Comparison of ENCODE assay signal across 9 cellular contexts in the genomic region with DNA sequence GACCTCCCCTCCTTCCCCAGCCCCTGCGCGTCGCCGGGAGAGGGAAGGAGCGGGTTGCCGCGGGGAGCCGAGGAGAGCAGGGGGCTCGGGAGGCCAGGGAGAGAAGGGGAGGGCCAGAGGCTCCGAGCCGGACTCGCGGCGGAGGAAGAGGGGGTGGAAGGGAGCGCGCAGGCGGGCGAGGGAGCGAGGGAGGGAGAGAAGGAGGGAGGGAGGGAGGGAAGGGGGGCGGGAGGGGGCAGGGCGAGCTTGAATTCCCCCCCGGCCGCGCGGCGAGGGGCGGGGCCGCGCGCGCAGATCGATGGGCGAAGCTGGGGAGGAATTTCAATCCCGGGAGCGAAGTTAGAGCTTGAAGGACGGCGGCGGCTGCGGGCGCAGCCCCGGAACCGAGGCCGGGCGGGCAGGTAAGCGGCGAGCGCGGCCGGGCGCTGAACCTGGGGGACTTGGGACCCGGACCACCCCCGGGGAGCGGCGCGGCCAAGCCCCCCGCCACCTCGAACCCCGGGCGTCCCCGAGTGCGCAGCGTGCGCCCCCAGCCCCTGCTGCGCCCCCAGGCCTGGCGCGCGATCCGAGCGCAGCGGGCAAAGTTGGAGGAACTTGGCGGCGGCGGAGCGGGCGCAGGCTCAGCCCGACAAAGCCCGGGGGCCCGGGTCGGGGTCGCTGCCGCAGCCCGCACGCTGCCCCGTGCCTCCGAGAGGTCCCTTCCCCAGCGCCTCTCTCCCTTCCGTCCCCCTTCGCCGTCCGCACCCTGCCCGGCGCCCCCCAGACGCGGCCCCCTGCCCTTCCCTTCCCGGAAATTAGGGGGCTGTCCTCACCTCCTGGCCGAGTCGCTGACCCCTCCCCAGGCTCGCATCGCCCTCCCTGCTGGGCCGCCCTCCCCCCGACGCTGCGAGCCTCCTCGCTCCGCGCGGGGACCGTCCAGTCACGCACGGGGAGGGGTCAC. TPM values are rescaled to one million over a fixed set of nuclear protein-coding genes. Genes with fewer than 3 reads are reported as not detected.
DNase-seq lines count a peak whose midpoint lies in the region; ATAC-seq and TF ChIP-seq lines count a peak whose summit lies in the region.
"Had no signal": no experiment of that assay in that cellular context is flagged by ENCODE, and none has a peak within 500 bp of the region (broad histone marks: within the 10 kb centered on the region; RNA-seq: fewer than 3 reads in every experiment).

A gene (plus strand): TSS at position 324 of the 940 bp plus-strand sequence. CDS start 74,320 bp downstream, outside the sequence.

- intact Hi-C loops in activated CD4-positive, alpha-beta memory T cell treated with anti-CD3 and anti-CD28 coated beads for 36 hours (cut with micrococcal nuclease), result loop anchor here (10.0 kb wide), 1 partner anchor 685 kb away; a partner anchor contains a TSS

- peaks cover 36 to 58% (median 43%) of the 10 kb centered on the region in 4 donors for H3K4me1 ChIP-seq in upper lobe of left lung

- CTCF ChIA-PET in activated CD4-positive, alpha-beta memory T cell treated with anti-CD3 and anti-CD28 coated beads for 36 hours (lab: Charles Lee), result no interaction called here
- CTCF ChIA-PET in activated CD4-positive, alpha-beta memory T cell treated with anti-CD3 and anti-CD28 coated beads, Interleukin-2, amount 10 ng/mL, durations not matched to agents 7 days and 5 days (lab: Charles Lee), result no interaction called here

- DNase-seq in activated CD4-positive, alpha-beta memory T cell treated with anti-CD3 and anti-CD28 coated beads for 36 hours, result peak; percentile 7
- no peak for DNase-seq in activated CD4-positive, alpha-beta memory T cell treated with anti-CD3 and anti-CD28 coated beads, Interleukin-2, amount 10 ng/mL, durations not matched to agents 7 days and 5 days
- no peak for DNase-seq in activated T-cell treated with anti-CD3 and anti-CD28 coated beads, Interleukin-2, amount 50 U/mL, for 72 hours
- DNase-seq in iPS-NIHi11 (ENCODE audit: low spot score) (peak; percentile 88), upper lobe of left lung (peak in 1 of 2 donors; percentile 80)
- no peak for DNase-seq in T-helper 2 cell treated with Interferon-gamma antibody and Interleukin-4, amounts not matched to agents 5 μg/mL and 100 μg/mL, for 36 hours (ENCODE audit: low spot score)

- POLR2A ChIA-PET in activated CD4-positive, alpha-beta memory T cell treated with anti-CD3 and anti-CD28 coated beads for 36 hours (lab: Charles Lee), result no interaction called here
- POLR2A ChIA-PET in activated CD4-positive, alpha-beta memory T cell treated with anti-CD3 and anti-CD28 coated beads, Interleukin-2, amount 10 ng/mL, durations not matched to agents 7 days and 5 days (lab: Charles Lee), result no interaction called here

- no peaks in the 10 kb centered on the region for H3K36me3 ChIP-seq in upper lobe of left lung
- H3K36me3 ChIP-seq: neutrophil had no signal

- no peak within 1 kb of the TSS for H3K4me3 Mint-ChIP-seq in activated CD4-positive, alpha-beta memory T cell treated with anti-CD3 and anti-CD28 coated beads for 36 hours
- no peak within 1 kb of the TSS for H3K4me3 Mint-ChIP-seq in activated CD4-positive, alpha-beta memory T cell treated with anti-CD3 and anti-CD28 coated beads, Interleukin-2, amount 10 ng/mL, durations not matched to agents 7 days and 5 days
- H3K4me3 Mint-ChIP-seq in activated T-cell treated with anti-CD3 and anti-CD28 coated beads, Interleukin-2, amount 50 U/mL, for 72 hours, result peak within 1 kb of the TSS; percentile 29 to 68
- no peak within 1 kb of the TSS for H3K4me3 Mint-ChIP-seq in T-helper 2 cell treated with Interferon-gamma antibody and Interleukin-4, amounts not matched to agents 5 μg/mL and 100 μg/mL, for 36 hours

- H3K9me3 ChIP-seq in upper lobe of left lung, result no peaks in the 10 kb centered on the region
- H3K9me3 ChIP-seq: neutrophil had no signal

- H3K4me3 ChIP-seq in upper lobe of left lung, result peak within 1 kb of the TSS in 3 of 4 donors; percentile 5 to 36 (median 21)

- peaks cover 5% of the 10 kb centered on the region for H3K4me1 Mint-ChIP-seq in activated CD4-positive, alpha-beta memory T cell treated with anti-CD3 and anti-CD28 coated beads for 36 hours (ENCODE audit: low read depth)
- peaks cover 8% of the 10 kb centered on the region for H3K4me1 Mint-ChIP-seq in activated CD4-positive, alpha-beta memory T cell treated with anti-CD3 and anti-CD28 coated beads, Interleukin-2, amount 10 ng/mL, durations not matched to agents 7 days and 5 days
- peaks cover 5% of the 10 kb centered on the region for H3K4me1 Mint-ChIP-seq in activated T-cell treated with anti-CD3 and anti-CD28 coated beads, Interleukin-2, amount 50 U/mL, for 72 hours (ENCODE audit: low read depth)
- peaks cover 2% of the 10 kb centered on the region for H3K4me1 Mint-ChIP-seq in T-helper 2 cell treated with Interferon-gamma antibody and Interleukin-4, amounts not matched to agents 5 μg/mL and 100 μg/mL, for 36 hours (ENCODE audit: low read depth)

- no peak for TF ChIP-seq POLR2A in upper lobe of left lung (IDR thresholded peaks at IDR 0.05)
- no peak for TF ChIP-seq POLR2A in GM18505 (IDR thresholded peaks at IDR 0.05; ENCODE audit: borderline replicate concordance, extremely low read depth, insufficient read depth, insufficient read length)

- H3K27ac Mint-ChIP-seq in activated CD4-positive, alpha-beta memory T cell treated with anti-CD3 and anti-CD28 coated beads for 36 hours, result no peak within 1 kb of the TSS
- H3K27ac Mint-ChIP-seq in activated CD4-positive, alpha-beta memory T cell treated with anti-CD3 and anti-CD28 coated beads, Interleukin-2, amount 10 ng/mL, durations not matched to agents 7 days and 5 days, result no peak within 1 kb of the TSS
- no peak within 1 kb of the TSS for H3K27ac Mint-ChIP-seq in activated T-cell treated with anti-CD3 and anti-CD28 coated beads, Interleukin-2, amount 50 U/mL, for 72 hours
- no peak within 1 kb of the TSS for H3K27ac Mint-ChIP-seq in T-helper 2 cell treated with Interferon-gamma antibody and Interleukin-4, amounts not matched to agents 5 μg/mL and 100 μg/mL, for 36 hours

- ATAC-seq in activated T-cell treated with anti-CD3 and anti-CD28 coated beads, Interleukin-2, amount 50 U/mL, for 72 hours (replicated peaks in 1 of 2), result no peak
- ATAC-seq in upper lobe of left lung (ENCODE audit: low FRiP score in 2 of 2) (no peak), HG03025 (IDR thresholded peaks at IDR 0.05; ENCODE audit: low FRiP score, unreplicated experiment) (no peak), GM18505 (IDR thresholded peaks at IDR 0.05; ENCODE audit: unreplicated experiment) (no peak)

- TF ChIP-seq CTCF in upper lobe of left lung (IDR thresholded peaks at IDR 0.05), result no peak

- H3K9me3 Mint-ChIP-seq in activated CD4-positive, alpha-beta memory T cell treated with anti-CD3 and anti-CD28 coated beads for 36 hours, result no peaks in the 10 kb centered on the region
- H3K9me3 Mint-ChIP-seq in activated CD4-positive, alpha-beta memory T cell treated with anti-CD3 and anti-CD28 coated beads, Interleukin-2, amount 10 ng/mL, durations not matched to agents 7 days and 5 days, result no peaks in the 10 kb centered on the region
- H3K9me3 Mint-ChIP-seq in activated T-cell treated with anti-CD3 and anti-CD28 coated beads, Interleukin-2, amount 50 U/mL, for 72 hours, result no peaks in the 10 kb centered on the region
- no peaks in the 10 kb centered on the region for H3K9me3 Mint-ChIP-seq in T-helper 2 cell treated with Interferon-gamma antibody and Interleukin-4, amounts not matched to agents 5 μg/mL and 100 μg/mL, for 36 hours

- WGBS in upper lobe of left lung, 2 donors, result 0 to 2% methylated on average over 21 to 44 of the region's 110 CpGs

- H3K27me3 Mint-ChIP-seq in activated CD4-positive, alpha-beta memory T cell treated with anti-CD3 and anti-CD28 coated beads for 36 hours, result peaks cover 25% of the 10 kb centered on the region
- peaks cover 29% of the 10 kb centered on the region for H3K27me3 Mint-ChIP-seq in activated CD4-positive, alpha-beta memory T cell treated with anti-CD3 and anti-CD28 coated beads, Interleukin-2, amount 10 ng/mL, durations not matched to agents 7 days and 5 days
- H3K27me3 Mint-ChIP-seq in activated T-cell treated with anti-CD3 and anti-CD28 coated beads, Interleukin-2, amount 50 U/mL, for 72 hours (ENCODE audit: low read depth), result peaks cover 27% of the 10 kb centered on the region
- peaks cover 27% of the 10 kb centered on the region for H3K27me3 Mint-ChIP-seq in T-helper 2 cell treated with Interferon-gamma antibody and Interleukin-4, amounts not matched to agents 5 μg/mL and 100 μg/mL, for 36 hours (ENCODE audit: low read depth)

- no peaks in the 10 kb centered on the region for H3K36me3 Mint-ChIP-seq in activated CD4-positive, alpha-beta memory T cell treated with anti-CD3 and anti-CD28 coated beads for 36 hours
- H3K36me3 Mint-ChIP-seq in activated CD4-positive, alpha-beta memory T cell treated with anti-CD3 and anti-CD28 coated beads, Interleukin-2, amount 10 ng/mL, durations not matched to agents 7 days and 5 days (ENCODE audit: low read depth), result no peaks in the 10 kb centered on the region
- no peaks in the 10 kb centered on the region for H3K36me3 Mint-ChIP-seq in activated T-cell treated with anti-CD3 and anti-CD28 coated beads, Interleukin-2, amount 50 U/mL, for 72 hours (ENCODE audit: insufficient read depth in 2 of 2)
- no peaks in the 10 kb centered on the region for H3K36me3 Mint-ChIP-seq in T-helper 2 cell treated with Interferon-gamma antibody and Interleukin-4, amounts not matched to agents 5 μg/mL and 100 μg/mL, for 36 hours (ENCODE audit: low read depth)

- H3K27ac ChIP-seq in upper lobe of left lung, result no peak within 1 kb of the TSS
- H3K27ac ChIP-seq: neutrophil had no signal

- no peak for TF ChIP-seq EP300 in upper lobe of left lung (IDR thresholded peaks at IDR 0.05)

- peaks cover 0 to 80% (median 50%) of the 10 kb centered on the region in 4 donors for H3K27me3 ChIP-seq in upper lobe of left lung

RNA-seq across cellular contexts. Expression of the gene that starts here (rescaled TPM):
- under 1 TPM; 0.10 to 0.12 TPM for total RNA-seq in activated CD4-positive, alpha-beta memory T cell treated with anti-CD3 and anti-CD28 coated beads for 36 hours
- total RNA-seq in activated CD4-positive, alpha-beta memory T cell treated with anti-CD3 and anti-CD28 coated beads, Interleukin-2, amount 10 ng/mL, durations not matched to agents 7 days and 5 days, result under 1 TPM in 1 of 2 experiments, not detected in 1; 0.08 TPM
- total RNA-seq in activated T-cell treated with anti-CD3 and anti-CD28 coated beads, Interleukin-2, amount 50 U/mL, for 72 hours, result not detected
- total RNA-seq in upper lobe of left lung, result 1 to 10 TPM in 2 of 6 donors, under 1 TPM in 3, not detected in 1; 0.11 to 3.0 (median 0.30) TPM

Comparison
In these comparisons a context has a peak if more than half of its experiments do, and no peak if none do; other contexts are left out.
1. Peak in DNase-seq in activated CD4-positive, alpha-beta memory T cell treated with anti-CD3 and anti-CD28 coated beads for 36 hours; RNA of the gene not detected or under 1 TPM.
2. H3K4me3 Mint-ChIP-seq: peak in activated T-cell treated with anti-CD3 and anti-CD28 coated beads, Interleukin-2, amount 50 U/mL, for 72 hours (2 of 2); none in activated CD4-positive, alpha-beta memory T cell treated with anti-CD3 and anti-CD28 coated beads for 36 hours (single experiment), activated CD4-positive, alpha-beta memory T cell treated with anti-CD3 and anti-CD28 coated beads, Interleukin-2, amount 10 ng/mL, durations not matched to agents 7 days and 5 days (single experiment) and T-helper 2 cell treated with Interferon-gamma antibody and Interleukin-4, amounts not matched to agents 5 μg/mL and 100 μg/mL, for 36 hours (single experiment).